Comparison of ENCODE assay signal across 10 cellular contexts in genomic region chr2:80304522-80304878, GRCh38. TPM values are rescaled to one million over a fixed set of nuclear protein-coding genes. Genes with fewer than 3 reads are reported as not detected.
DNase-seq lines count a peak whose midpoint lies in the region; ATAC-seq and TF ChIP-seq lines count a peak whose summit lies in the region.
"Had no signal": no experiment of that assay in that cellular context is flagged by ENCODE, and none has a peak within 500 bp of the region (broad histone marks: within the 10 kb centered on the region; RNA-seq: fewer than 3 reads in every experiment).

TSS of gene LRRTM1 (minus strand) at chr2:80304752. CDS start at chr2:80303819, 933 bp downstream.

- H3F3A ChIP-seq in neural cell (ENCODE audit: insufficient read depth, low read length, poor library complexity, severe bottlenecking): no peaks in the 10 kb centered on the region

- no peak for TF ChIP-seq EP300 in neural cell (conservative IDR thresholded peaks at IDR 0.05; ENCODE audit: poor library complexity, severe bottlenecking)

- TF ChIP-seq RAD21 in neural cell (conservative IDR thresholded peaks at IDR 0.05): peak; percentile 59

- no peaks in the 10 kb centered on the region for H4K20me1 ChIP-seq in neural cell (ENCODE audit: insufficient read depth)

- TF ChIP-seq CTCF in esophagus squamous epithelium (IDR thresholded peaks at IDR 0.05): no peak
- TF ChIP-seq CTCF in neural cell (IDR thresholded peaks at IDR 0.05; ENCODE audit: poor library complexity, severe bottlenecking): peak; percentile 31
- no peak for TF ChIP-seq CTCF in GM20000 (IDR thresholded peaks at IDR 0.05; ENCODE audit: extremely low read depth, missing control alignments)

- no peak within 1 kb of the TSS for H3K27ac Mint-ChIP-seq in stimulated activated naive CD8-positive, alpha-beta T cell treated with anti-CD3 and anti-CD28 coated beads, Interleukin-15, amount 100 ng/mL, for 72 hours

- ATAC-seq in stimulated activated naive CD8-positive, alpha-beta T cell treated with anti-CD3 and anti-CD28 coated beads, Interleukin-15, amount 100 ng/mL, for 72 hours: no peak

- H3K9me3 ChIP-seq in esophagus squamous epithelium (no peaks in the 10 kb centered on the region), neural cell (ENCODE audit: low read length) (no peaks in the 10 kb centered on the region)

- DNase-seq in AG20443 (ENCODE audit: low spot score) (peak; percentile 15), NCI-H2227 (lab: John Stamatoyannopoulos, UW; ENCODE audit: unreplicated experiment) (peak; percentile 58), esophagus squamous epithelium (lab: John Stamatoyannopoulos, UW) (no peak), NCI-H187 (lab: John Stamatoyannopoulos, UW) (no peak), activated gamma-delta T cell treated with Interleukin-2 at 50 U/mL for 16 hours (no peak), GM20000 (ENCODE audit: low spot score) (no peak)
- DNase-seq in stimulated activated naive CD8-positive, alpha-beta T cell treated with anti-CD3 and anti-CD28 coated beads, Interleukin-15, amount 100 ng/mL, for 72 hours: no peak
- DNase-seq: activated T-cell treated with anti-CD3 and anti-CD28 coated beads, Interleukin-2, amount 50 U/mL, for 1 hour; DMS153 had no signal

- H3K4me3 Mint-ChIP-seq in stimulated activated naive CD8-positive, alpha-beta T cell treated with anti-CD3 and anti-CD28 coated beads, Interleukin-15, amount 100 ng/mL, for 72 hours: no peak within 1 kb of the TSS

- no peaks in the 10 kb centered on the region for H3K79me2 ChIP-seq in neural cell (replicated peaks; ENCODE audit: insufficient read depth, low read length)

- peak within 1 kb of the TSS; percentile 74 for H3K4me2 ChIP-seq in neural cell (ENCODE audit: low read length)

- H3K36me3 ChIP-seq in esophagus squamous epithelium: no peaks in the 10 kb centered on the region
- H3K36me3 ChIP-seq in neural cell (ENCODE audit: insufficient read depth, low read length): no peaks in the 10 kb centered on the region

- H3K4me3 ChIP-seq in esophagus squamous epithelium: peak within 1 kb of the TSS in 3 of 4 donors; percentile 9 to 55 (median 29)
- H3K4me3 ChIP-seq in neural cell (ENCODE audit: low read length): peak within 1 kb of the TSS; percentile 75

- 0 to 3% methylated on average over 6 to 9 of the region's 35 CpGs for WGBS in esophagus squamous epithelium, 2 donors

- H3K27me3 Mint-ChIP-seq in stimulated activated naive CD8-positive, alpha-beta T cell treated with anti-CD3 and anti-CD28 coated beads, Interleukin-15, amount 100 ng/mL, for 72 hours: peaks cover 58% of the 10 kb centered on the region

- no peaks in the 10 kb centered on the region for H3K9me2 ChIP-seq in neural cell (ENCODE audit: insufficient read depth, low read length)

- H3K4me1 ChIP-seq in esophagus squamous epithelium: peaks cover 0 to 21% (median 0%) of the 10 kb centered on the region in 3 donors

- no peak within 1 kb of the TSS for H2AFZ ChIP-seq in neural cell (ENCODE audit: low read depth, low read length)

- H3K9ac ChIP-seq in neural cell (ENCODE audit: low read length): peak within 1 kb of the TSS; percentile 56

- H3K27me3 ChIP-seq in esophagus squamous epithelium (peaks cover 0 to 54% (median 2%) of the 10 kb centered on the region in 4 donors), neural cell (ENCODE audit: insufficient read depth, low read depth, low read length) (peaks cover 47% of the 10 kb centered on the region)

- H3K4me1 Mint-ChIP-seq in stimulated activated naive CD8-positive, alpha-beta T cell treated with anti-CD3 and anti-CD28 coated beads, Interleukin-15, amount 100 ng/mL, for 72 hours: no peaks in the 10 kb centered on the region

- no peak within 1 kb of the TSS for H3K27ac ChIP-seq in esophagus squamous epithelium
- no peak within 1 kb of the TSS for H3K27ac ChIP-seq in neural cell (ENCODE audit: low read length)

- intact Hi-C loops in esophagus squamous epithelium (cut with DNase I): no loop called here

- H3K9me3 Mint-ChIP-seq in stimulated activated naive CD8-positive, alpha-beta T cell treated with anti-CD3 and anti-CD28 coated beads, Interleukin-15, amount 100 ng/mL, for 72 hours: peaks cover 0 to 3% of the 10 kb centered on the region in 2 donors

- TF ChIP-seq POLR2A in esophagus squamous epithelium (IDR thresholded peaks at IDR 0.05): no peak

TF ChIP-seq in neural cell, 6 proteins besides CTCF, POLR2A, EP300 and RAD21:
- TF ChIP-seq POLR2AphosphoS5 (IDR thresholded peaks at IDR 0.05) (peak; percentile 40), TAF1 (IDR thresholded peaks at IDR 0.05; ENCODE audit: low read depth) (no peak)
TF ChIP-seq in neural cell: peak in this region for 1.

RNA-seq across cellular contexts. Expression of gene LRRTM1, which starts in this region (rescaled TPM):
- total RNA-seq in esophagus squamous epithelium: under 1 TPM in 1 of 4 donors, not detected in 3; 0.09 TPM
- polyA plus RNA-seq in neural cell: 0.61 and 0.86 TPM in 2 replicates
- polyA minus RNA-seq in neural cell: 1.3 and 1.9 TPM in 2 replicates

Comparison
In these comparisons a context has a peak if more than half of its experiments do, and no peak if none do; other contexts are left out.
1. DNase-seq: peak in AG20443 (single experiment) and NCI-H2227 (single experiment); none in esophagus squamous epithelium (single experiment), stimulated activated naive CD8-positive, alpha-beta T cell treated with anti-CD3 and anti-CD28 coated beads, Interleukin-15, amount 100 ng/mL, for 72 hours (0 of 2), NCI-H187 (0 of 2), activated gamma-delta T cell treated with Interleukin-2 at 50 U/mL for 16 hours (single experiment) and GM20000 (single experiment).